Comparison of ENCODE assay signal across 1 cellular context in genomic region chr16:2904100-2904921, GRCh38.
TF ChIP-seq lines count a peak whose summit lies in the region.

No MANE protein-coding gene starts in this region.

TF ChIP-seq in GM12878, 131 proteins besides CTCF, POLR2A, EP300 and RAD21:
- TF ChIP-seq RUNX3 (IDR thresholded peaks at IDR 0.05; ENCODE audit: low read length) (peak; percentile 52), SMARCA5 (IDR thresholded peaks at IDR 0.05) (peak; percentile 90), IKZF1 (conservative IDR thresholded peaks at IDR 0.05) (peak; percentile 41; the same call in 1 of the 2 replicates), NR2C2 (IDR thresholded peaks at IDR 0.05; ENCODE audit: borderline replicate concordance, control insufficient read depth, insufficient read length, low read depth) (no peak), SIN3A (IDR thresholded peaks at IDR 0.05; ENCODE audit: low read depth, low read length) (peak; percentile 16; the same call in 1 of the 2 replicates), SMC3 (IDR thresholded peaks at IDR 0.05; ENCODE audit: borderline replicate concordance, low read length) (peak; percentile 53), IKZF2 (IDR thresholded peaks at IDR 0.05) (peak in 1 of 2 experiments; percentile 24; a peak in 1 of 4 replicates), BHLHE40 (IDR thresholded peaks at IDR 0.05; ENCODE audit: borderline replicate concordance in 1 of 2, low read depth in 2 of 2, low read length in 1 of 2) (peak; percentile 38 to 39; a peak in 1 of 4 replicates), PML (IDR thresholded peaks at IDR 0.05; ENCODE audit: low read length) (peak; percentile 50; the same call in 1 of the 2 replicates), IRF4 (IDR thresholded peaks at IDR 0.05; ENCODE audit: low read depth, low read length) (no peak), PAX5 (IDR thresholded peaks at IDR 0.05; ENCODE audit: borderline replicate concordance, low read depth, low read length) (0 out of 2 replicates have a peak, but pooled peaks have one; percentile 40), ZSCAN29 (IDR thresholded peaks at IDR 0.05) (0 out of 2 replicates have a peak, but pooled peaks have one; percentile 29), YY1 (IDR thresholded peaks at IDR 0.05; ENCODE audit: low read depth, low read length) (peak; percentile 82), ESRRA (IDR thresholded peaks at IDR 0.05; ENCODE audit: low read length) (0 out of 2 replicates have a peak, but pooled peaks have one; percentile 31), CREB1 (IDR thresholded peaks at IDR 0.05; ENCODE audit: low read depth) (peak; percentile 49; the same call in 1 of the 2 replicates), STAT1 (conservative IDR thresholded peaks at IDR 0.05) (no peak), CHD2 (IDR thresholded peaks at IDR 0.05; ENCODE audit: borderline replicate concordance, low read depth, low read length) (0 out of 2 replicates have a peak, but pooled peaks have one; percentile 8), RFX5 (IDR thresholded peaks at IDR 0.05; ENCODE audit: low read depth, low read length) (0 out of 2 replicates have a peak, but pooled peaks have one; percentile 37), BACH1 (IDR thresholded peaks at IDR 0.05; ENCODE audit: borderline replicate concordance) (0 out of 2 replicates have a peak, but pooled peaks have one; percentile 12), STAT3 (IDR thresholded peaks at IDR 0.05; ENCODE audit: low read depth, low read length) (no peak), RCOR1 (conservative IDR thresholded peaks at IDR 0.05; ENCODE audit: low read depth, low read length) (0 out of 2 replicates have a peak, but pooled peaks have one; percentile 60)
- TF ChIP-seq, protein P1, sequence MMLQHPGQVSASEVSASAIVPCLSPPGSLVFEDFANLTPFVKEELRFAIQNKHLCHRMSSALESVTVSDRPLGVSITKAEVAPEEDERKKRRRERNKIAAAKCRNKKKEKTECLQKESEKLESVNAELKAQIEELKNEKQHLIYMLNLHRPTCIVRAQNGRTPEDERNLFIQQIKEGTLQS (IDR thresholded peaks at IDR 0.05; ENCODE audit: borderline replicate concordance, extremely low read depth, low read depth, low read length): no peak
- TF ChIP-seq, protein P2, sequence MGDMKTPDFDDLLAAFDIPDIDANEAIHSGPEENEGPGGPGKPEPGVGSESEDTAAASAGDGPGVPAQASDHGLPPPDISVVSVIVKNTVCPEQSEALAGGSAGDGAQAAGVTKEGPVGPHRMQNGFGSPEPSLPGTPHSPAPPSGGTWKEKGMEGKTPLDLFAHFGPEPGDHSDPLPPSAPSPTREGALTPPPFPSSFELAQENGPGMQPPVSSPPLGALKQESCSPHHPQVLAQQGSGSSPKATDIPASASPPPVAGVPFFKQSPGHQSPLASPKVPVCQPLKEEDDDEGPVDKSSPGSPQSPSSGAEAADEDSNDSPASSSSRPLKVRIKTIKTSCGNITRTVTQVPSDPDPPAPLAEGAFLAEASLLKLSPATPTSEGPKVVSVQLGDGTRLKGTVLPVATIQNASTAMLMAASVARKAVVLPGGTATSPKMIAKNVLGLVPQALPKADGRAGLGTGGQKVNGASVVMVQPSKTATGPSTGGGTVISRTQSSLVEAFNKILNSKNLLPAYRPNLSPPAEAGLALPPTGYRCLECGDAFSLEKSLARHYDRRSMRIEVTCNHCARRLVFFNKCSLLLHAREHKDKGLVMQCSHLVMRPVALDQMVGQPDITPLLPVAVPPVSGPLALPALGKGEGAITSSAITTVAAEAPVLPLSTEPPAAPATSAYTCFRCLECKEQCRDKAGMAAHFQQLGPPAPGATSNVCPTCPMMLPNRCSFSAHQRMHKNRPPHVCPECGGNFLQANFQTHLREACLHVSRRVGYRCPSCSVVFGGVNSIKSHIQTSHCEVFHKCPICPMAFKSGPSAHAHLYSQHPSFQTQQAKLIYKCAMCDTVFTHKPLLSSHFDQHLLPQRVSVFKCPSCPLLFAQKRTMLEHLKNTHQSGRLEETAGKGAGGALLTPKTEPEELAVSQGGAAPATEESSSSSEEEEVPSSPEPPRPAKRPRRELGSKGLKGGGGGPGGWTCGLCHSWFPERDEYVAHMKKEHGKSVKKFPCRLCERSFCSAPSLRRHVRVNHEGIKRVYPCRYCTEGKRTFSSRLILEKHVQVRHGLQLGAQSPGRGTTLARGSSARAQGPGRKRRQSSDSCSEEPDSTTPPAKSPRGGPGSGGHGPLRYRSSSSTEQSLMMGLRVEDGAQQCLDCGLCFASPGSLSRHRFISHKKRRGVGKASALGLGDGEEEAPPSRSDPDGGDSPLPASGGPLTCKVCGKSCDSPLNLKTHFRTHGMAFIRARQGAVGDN (IDR thresholded peaks at IDR 0.05): peak; percentile 17; the same call in 1 of the 2 replicates
